Comparison of ENCODE assay signal across 24 cellular contexts in genomic region chr13:94992277-94992989, GRCh38.
DNase-seq lines count a peak whose midpoint lies in the region; ATAC-seq, FAIRE-seq and TF ChIP-seq lines count a peak whose summit lies in the region.
"Had no signal": no experiment of that assay in that cellular context is flagged by ENCODE, and none has a peak within 500 bp of the region (broad histone marks: within the 10 kb centered on the region; RNA-seq: fewer than 3 reads in every experiment).

No MANE protein-coding gene starts in this region.

- H2BK20ac ChIP-seq in H1 (ENCODE audit: low read length) = no peak overlapping the region

- H3K9me3 Mint-ChIP-seq in MCF 10A (ENCODE audit: unreplicated experiment) = no peaks in the 10 kb centered on the region
- H3K9me3 Mint-ChIP-seq in CD4-positive, alpha-beta T cell = no peaks in the 10 kb centered on the region

- no peak overlapping the region for H3K23ac ChIP-seq in H1 (ENCODE audit: insufficient read length)

- H3K79me1 ChIP-seq in H1 (ENCODE audit: low read depth, low read length) = no peaks in the 10 kb centered on the region

- no peak overlapping the region for H3K4ac ChIP-seq in H1 (replicated peaks; ENCODE audit: insufficient read length, low read depth, low read length)

- BruUV-seq in MCF 10A (replicated peaks; lab: Mats Ljungman, UMichigan) (no TSS peak), mammary epithelial cell (replicated peaks; lab: Mats Ljungman, UMichigan) (no TSS peak)

- H3K4me2 ChIP-seq in mammary epithelial cell (ENCODE audit: insufficient read depth, low read depth, low read length) (no peak overlapping the region), H1 (ENCODE audit: insufficient read depth in 1 of 2, low read depth in 2 of 2, low read length in 2 of 2) (no peak overlapping the region), smooth muscle cell (no peak overlapping the region)
- H3K4me2 ChIP-seq: PC-9 had no signal

- H4K5ac ChIP-seq in H1 (ENCODE audit: insufficient read length, low read depth, low read length) = no peak overlapping the region

- H2AFZ ChIP-seq in mammary epithelial cell (ENCODE audit: low read depth, low read length) (no peak overlapping the region), H1 (ENCODE audit: low read length) (peak overlapping the region; percentile 16; the same call in 1 of the 2 replicates), neuron (ENCODE audit: low read depth, low read length) (peak overlapping the region; percentile 71), smooth muscle cell (ENCODE audit: low read depth) (no peak overlapping the region)
- H2AFZ ChIP-seq: PC-9 had no signal

- H3K4me3 ChIP-seq in mammary epithelial cell (replicated peaks in 1 of 3; ENCODE audit: insufficient read depth in 1 of 3, low read depth in 2 of 3, low read length in 3 of 3) = no peak overlapping the region
- no peak overlapping the region for H3K4me3 ChIP-seq in H1 (ENCODE audit: extremely low read depth in 1 of 4, insufficient read depth in 2 of 4, low read depth in 3 of 4, low read length in 4 of 4)
- no peak overlapping the region for H3K4me3 ChIP-seq in neuron (ENCODE audit: low read length)
- H3K4me3 ChIP-seq in smooth muscle cell = no peak overlapping the region
- H3K4me3 ChIP-seq: PC-9, SJSA1 had no signal

- no peaks in the 10 kb centered on the region for H3K23me2 ChIP-seq in H1 (ENCODE audit: low read depth, low read length)

- H2BK120ac ChIP-seq in H1 (replicated peaks; ENCODE audit: low read depth, low read length) = no peak overlapping the region

- no peak overlapping the region for H3K14ac ChIP-seq in H1 (ENCODE audit: insufficient read length)

- dilution Hi-C loops in mammary epithelial cell (cut with HindIII; ENCODE audit: low sequenced_read_pairs) = no loop called here

- no peak overlapping the region for H2BK12ac ChIP-seq in H1 (ENCODE audit: low read depth, low read length)

- H2BK15ac ChIP-seq in H1 (ENCODE audit: low read length) = no peak overlapping the region

- no peak overlapping the region for H4K91ac ChIP-seq in H1 (replicated peaks; ENCODE audit: insufficient read length, low read length)

- TF ChIP-seq RAD21 in H1 (IDR thresholded peaks at IDR 0.05 in 1 of 2, conservative IDR thresholded peaks at IDR 0.05 in 1 of 2; ENCODE audit: low read depth in 2 of 2, low read length in 2 of 2) = no peak

- no peaks in the 10 kb centered on the region for H3K79me2 ChIP-seq in mammary epithelial cell (ENCODE audit: insufficient read depth, low read length)
- no peaks in the 10 kb centered on the region for H3K79me2 ChIP-seq in H1 (ENCODE audit: control insufficient read depth in 1 of 2, insufficient read depth in 2 of 2, low read length in 2 of 2)
- H3K79me2 ChIP-seq in smooth muscle cell (ENCODE audit: low read depth) = no peaks in the 10 kb centered on the region

- H4K8ac ChIP-seq in H1 (ENCODE audit: extremely low read depth, insufficient read depth, low read length) = no peak overlapping the region

- no peak overlapping the region for H3K56ac ChIP-seq in H1 (replicated peaks; ENCODE audit: insufficient read length, low read depth, low read length)

- H3K18ac ChIP-seq in H1 (ENCODE audit: extremely low read depth, low read length) = no peak overlapping the region

- WGBS in mammary epithelial cell (ENCODE audit: low coverage, missing lambda C conversion rate) = 15% methylated on average over 7 of the region's 7 CpGs
- 76% methylated on average over 7 of the region's 7 CpGs; no CpG with 5 or more reads in 1 of the 2 experiments for WGBS in H1 (ENCODE audit: extremely low coverage in 1 of 2, insufficient coverage in 1 of 2, insufficient read length in 1 of 2, insufficient replicate concordance in 2 of 2, low coverage in 1 of 2, low lambda C conversion rate in 2 of 2, missing lambda C conversion rate in 1 of 2), 2 experiments
- 83% methylated on average over 7 of the region's 7 CpGs for WGBS in smooth muscle cell (ENCODE audit: low lambda C conversion rate)

- in situ Hi-C loops in mammary epithelial cell (cut with MboI; ENCODE audit: low sequenced_read_pairs in 2 of 2) = no loop called here

- TF ChIP-seq CTCF in MCF 10A (IDR thresholded peaks at IDR 0.05; ENCODE audit: unreplicated experiment) = no peak
- no peak for TF ChIP-seq CTCF in mammary epithelial cell (conservative IDR thresholded peaks at IDR 0.05 in 1 of 2, IDR thresholded peaks at IDR 0.05 in 1 of 2; ENCODE audit: extremely low read depth in 1 of 2, insufficient read depth in 1 of 2, low read depth in 1 of 2, low read length in 2 of 2)
- TF ChIP-seq CTCF in H1 (IDR thresholded peaks at IDR 0.05; ENCODE audit: control extremely low read depth in 1 of 3, insufficient read depth in 1 of 3, low read depth in 1 of 3, low read length in 3 of 3) = no peak
- no peak for TF ChIP-seq CTCF in smooth muscle cell (IDR thresholded peaks at IDR 0.05; ENCODE audit: borderline replicate concordance, insufficient read depth, poor library complexity, severe bottlenecking)
- no peak for TF ChIP-seq CTCF in CD4-positive, alpha-beta T cell (IDR thresholded peaks at IDR 0.05)

- no peak for FAIRE-seq in H1 (lab: Jason Lieb, UNC)
- FAIRE-seq: GM12892, GM19239, H54 had no signal

- POLR2A ChIA-PET in MCF 10A (lab: Yijun Ruan, JAX) = no interaction called here
- POLR2A ChIA-PET in H1 (lab: Charles Lee; ENCODE audit: partially characterized antibody) = no interaction called here
- POLR2A ChIA-PET in CD4-positive, alpha-beta T cell (lab: Charles Lee) = no interaction called here

- H3K9ac ChIP-seq in mammary epithelial cell (ENCODE audit: insufficient read depth, low read length) = no peak overlapping the region
- no peak overlapping the region for H3K9ac ChIP-seq in H1 (replicated peaks in 1 of 4; ENCODE audit: extremely low read depth in 1 of 4, low read depth in 3 of 4, low read length in 3 of 4)
- H3K9ac ChIP-seq in smooth muscle cell (ENCODE audit: low read depth) = no peak overlapping the region

- TF ChIP-seq POLR2A in H1 (IDR thresholded peaks at IDR 0.05; ENCODE audit: control extremely low read depth in 1 of 2, low read depth in 2 of 2, low read length in 2 of 2) = no peak

- H4K20me1 ChIP-seq in mammary epithelial cell (ENCODE audit: insufficient read depth, low read length) (no peaks in the 10 kb centered on the region), H1 (replicated peaks in 1 of 2; ENCODE audit: control insufficient read depth in 1 of 2, insufficient read depth in 2 of 2, low read length in 2 of 2) (no peaks in the 10 kb centered on the region), smooth muscle cell (ENCODE audit: low read depth) (no peaks in the 10 kb centered on the region)

- ATAC-seq in CD4-positive, alpha-beta T cell (ENCODE audit: poor library complexity) = no peak

- no peaks in the 10 kb centered on the region for H3K36me3 Mint-ChIP-seq in MCF 10A (ENCODE audit: insufficient read depth, unreplicated experiment)
- no peaks in the 10 kb centered on the region for H3K36me3 Mint-ChIP-seq in CD4-positive, alpha-beta T cell (ENCODE audit: low read depth)

- H2AK5ac ChIP-seq in H1 (ENCODE audit: low read depth, low read length) = no peak overlapping the region

- CTCF ChIA-PET in MCF 10A (lab: Yijun Ruan, JAX) (interaction anchor here (0.7 kb wide), 1 partner anchor 186 kb away, joined by 3 read pairs; no protein-coding TSS in a partner anchor), mammary epithelial cell (lab: Charles Lee; ENCODE audit: low non-redundant PET) (no interaction called here), H1 (lab: Charles Lee; ENCODE audit: partially characterized antibody) (interaction anchor here (1.0 kb wide), 1 partner anchor 556 kb away, joined by 3 read pairs; no protein-coding TSS in a partner anchor)
- CTCF ChIA-PET in CD4-positive, alpha-beta T cell (lab: Charles Lee) = no interaction called here

- H3K36me3 ChIP-seq in mammary epithelial cell (ENCODE audit: insufficient read depth, low read length) = no peaks in the 10 kb centered on the region
- no peaks in the 10 kb centered on the region for H3K36me3 ChIP-seq in H1 (ENCODE audit: control insufficient read depth in 2 of 4, insufficient read depth in 4 of 4, low read length in 3 of 4)
- no peaks in the 10 kb centered on the region for H3K36me3 ChIP-seq in neuron (ENCODE audit: insufficient read depth, low read length)
- H3K36me3 ChIP-seq in smooth muscle cell (ENCODE audit: low read depth) = no peaks in the 10 kb centered on the region
- H3K36me3 ChIP-seq: SJSA1 had no signal

- no peak overlapping the region for H2BK5ac ChIP-seq in H1 (ENCODE audit: low read depth, low read length)

- H3K27ac Mint-ChIP-seq in MCF 10A (ENCODE audit: low read depth, unreplicated experiment) = no peak overlapping the region
- H3K27ac Mint-ChIP-seq in CD4-positive, alpha-beta T cell = no peak overlapping the region

- intact Hi-C loops in MCF 10A (cut with micrococcal nuclease) (loop anchor here (5.0 kb wide), 1 partner anchor 165 kb away; no protein-coding TSS in a partner anchor), mammary epithelial cell (cut with micrococcal nuclease) (no loop called here)
- intact Hi-C loops in CD4-positive, alpha-beta T cell (cut with DNase I, micrococcal nuclease) = no loop called here

- H3F3A ChIP-seq in smooth muscle cell (ENCODE audit: low read depth) = no peaks in the 10 kb centered on the region

- H3K27ac ChIP-seq in mammary epithelial cell (ENCODE audit: insufficient read depth, low read depth, low read length) (no peak overlapping the region), H1 (ENCODE audit: low read depth, low read length) (no peak overlapping the region), smooth muscle cell (ENCODE audit: low read depth) (no peak overlapping the region)
- no peak overlapping the region for H3K27ac ChIP-seq in CD4-positive, alpha-beta T cell (ENCODE audit: low read depth, low read length)
- H3K27ac ChIP-seq: 22Rv1, PC-9, SJSA1 had no signal

- peaks cover 13% of the 10 kb centered on the region for H3K27me3 Mint-ChIP-seq in MCF 10A (ENCODE audit: insufficient read depth, unreplicated experiment)
- H3K27me3 Mint-ChIP-seq in CD4-positive, alpha-beta T cell = peaks cover 47% of the 10 kb centered on the region

- H3K4me1 Mint-ChIP-seq in MCF 10A (ENCODE audit: insufficient read depth, unreplicated experiment) = no peaks in the 10 kb centered on the region
- H3K4me1 Mint-ChIP-seq in CD4-positive, alpha-beta T cell (ENCODE audit: low read depth) = no peaks in the 10 kb centered on the region

- H3K27me3 ChIP-seq in mammary epithelial cell (ENCODE audit: insufficient read depth, low read length) = peaks cover 9% of the 10 kb centered on the region
- no peaks in the 10 kb centered on the region for H3K27me3 ChIP-seq in H1 (replicated peaks in 1 of 4; ENCODE audit: control insufficient read depth in 3 of 4, extremely low read depth in 1 of 4, insufficient read depth in 3 of 4, low read length in 3 of 4)
- H3K27me3 ChIP-seq in neuron (ENCODE audit: insufficient read depth, low read length) = no peaks in the 10 kb centered on the region
- H3K27me3 ChIP-seq in smooth muscle cell (ENCODE audit: low read depth) = peaks cover 19% of the 10 kb centered on the region
- peaks cover 13% of the 10 kb centered on the region for H3K27me3 ChIP-seq in CD4-positive, alpha-beta T cell (ENCODE audit: control insufficient read depth, insufficient read depth, low read length)
- H3K27me3 ChIP-seq: SJSA1 had no signal

- no peak overlapping the region for H3K4me3 Mint-ChIP-seq in MCF 10A (ENCODE audit: unreplicated experiment)
- H3K4me3 Mint-ChIP-seq in CD4-positive, alpha-beta T cell = no peak overlapping the region

- DNase-seq in MCF 10A (ENCODE audit: unreplicated experiment) (peak; percentile 30), mammary epithelial cell (no peak), H1 (ENCODE audit: low read depth in 1 of 2, low spot score in 2 of 2) (no peak), foreskin melanocyte (no peak), smooth muscle cell (lab: John Stamatoyannopoulos, UW; ENCODE audit: unreplicated experiment) (no peak)
- no peak for DNase-seq in effector CD4-positive, alpha-beta T cell
- no peak for DNase-seq in CD4-positive, alpha-beta T cell
- DNase-seq: DMS153, DND-41, KG1, NCI-H1048, NCI-H1417, NCI-H1694, NCI-H2029 treated with DMSO at 0.1 percent for 48 hours, NCI-H2227 treated with DMSO at 0.1 percent for 48 hours, NCI-H526 treated with DMSO at 0.1 percent for 48 hours, PC-9, Right ventricle myocardium superior had no signal

- H3K4me1 ChIP-seq in mammary epithelial cell (ENCODE audit: insufficient read depth, low read length) = no peaks in the 10 kb centered on the region
- peaks cover 1 to 5% (median 4%) of the 10 kb centered on the region in 4 experiments; a peak in 2 of 7 replicates for H3K4me1 ChIP-seq in H1 (replicated peaks in 1 of 4; ENCODE audit: control insufficient read depth in 3 of 4, insufficient read depth in 4 of 4, low read length in 3 of 4)
- peaks cover 22% of the 10 kb centered on the region for H3K4me1 ChIP-seq in neuron (ENCODE audit: insufficient read depth, low read length)
- H3K4me1 ChIP-seq in smooth muscle cell (ENCODE audit: low read depth) = no peaks in the 10 kb centered on the region
- H3K4me1 ChIP-seq: SJSA1 had no signal

- TF ChIP-seq EP300 in H1 (IDR thresholded peaks at IDR 0.05; ENCODE audit: borderline replicate concordance in 1 of 2, low read depth in 2 of 2, low read length in 2 of 2) = no peak

- H3K9me3 ChIP-seq in mammary epithelial cell (replicated peaks; ENCODE audit: insufficient read depth, low read length) = no peaks in the 10 kb centered on the region
- H3K9me3 ChIP-seq in H1 (ENCODE audit: insufficient read depth in 2 of 2, low read depth in 1 of 2, low read length in 1 of 2) = no peaks in the 10 kb centered on the region
- no peaks in the 10 kb centered on the region for H3K9me3 ChIP-seq in neuron (ENCODE audit: low read length)
- H3K9me3 ChIP-seq in smooth muscle cell (replicated peaks; ENCODE audit: low read depth) = no peaks in the 10 kb centered on the region
- no peaks in the 10 kb centered on the region for H3K9me3 ChIP-seq in CD4-positive, alpha-beta T cell (ENCODE audit: control insufficient read depth, low read length)
- H3K9me3 ChIP-seq: SJSA1 had no signal

Comparison
In these comparisons a context has a peak if more than half of its experiments do, and no peak if none do; other contexts are left out.
1. CTCF ChIA-PET loops: an anchor here in MCF 10A (0.7 kb wide) and H1 (1.0 kb wide); none called in mammary epithelial cell and CD4-positive, alpha-beta T cell.
2. H2AFZ ChIP-seq: peak in H1 (single experiment) and neuron (single experiment); none in mammary epithelial cell (single experiment) and smooth muscle cell (single experiment).